12 cellular contexts compared by ENCODE assay signal in the genomic region with DNA sequence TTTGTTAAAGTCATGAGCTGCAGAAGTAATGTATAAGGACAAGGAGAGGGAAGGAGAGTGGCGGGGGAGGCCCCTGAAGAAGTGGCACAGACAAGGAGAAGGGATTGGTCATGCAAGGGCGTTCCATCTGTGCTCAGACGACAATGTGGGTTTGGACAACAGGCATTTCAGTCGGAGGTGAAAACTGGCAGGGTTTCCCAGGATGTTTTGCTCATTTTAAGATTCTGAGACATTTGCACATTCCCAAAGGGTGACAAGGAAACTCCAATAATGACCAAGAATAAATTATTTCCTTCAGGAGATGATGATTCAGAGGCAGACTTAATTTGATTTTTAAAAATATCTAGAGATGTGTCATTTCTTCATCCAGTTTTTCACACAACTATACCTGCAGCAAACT.
DNase-seq lines count a peak whose midpoint lies in the region; ATAC-seq, FAIRE-seq and TF ChIP-seq lines count a peak whose summit lies in the region.
"Had no signal": no experiment of that assay in that cellular context is flagged by ENCODE, and none has a peak within 500 bp of the region (broad histone marks: within the 10 kb centered on the region; RNA-seq: fewer than 3 reads in every experiment).

No MANE protein-coding gene starts in this region.

- TF ChIP-seq POLR2A in H54 (IDR thresholded peaks at IDR 0.05; ENCODE audit: low read depth, low read length): no peak

- H3K4me3 ChIP-seq in astrocyte of the cerebellum (ENCODE audit: low read depth, low read length): no peak overlapping the region
- no peak overlapping the region for H3K4me3 ChIP-seq in kidney epithelial cell (ENCODE audit: low read depth, low read length)
- H3K4me3 ChIP-seq: BLaER1 had no signal

- in situ Hi-C loops in astrocyte of the cerebellum (cut with HindIII; ENCODE audit: low sequenced_read_pairs): no loop called here

- intact Hi-C loops in Right ventricle myocardium inferior (cut with DNase I): loop anchor here (5.0 kb wide), 1 partner anchor 49 kb away; no protein-coding TSS in a partner anchor

- FAIRE-seq in H54 (lab: Jason Lieb, UNC): peak; percentile 64

- H3K36me3 ChIP-seq in kidney epithelial cell (ENCODE audit: control insufficient read depth, insufficient read depth, low read length): peaks cover 2% of the 10 kb centered on the region

- DNase-seq in AG08395 (ENCODE audit: low spot score) (peak; percentile 67), H54 (ENCODE audit: insufficient read length, low spot score) (no peak), astrocyte of the cerebellum (ENCODE audit: low read depth) (peak; percentile 36), kidney epithelial cell (ENCODE audit: low read depth) (peak; percentile 43), Right ventricle myocardium inferior (ENCODE audit: missing footprints) (no peak), HuH-7 (ENCODE audit: low spot score) (no peak)
- DNase-seq: amniotic stem cell, OCI-M1 had no signal

- TF ChIP-seq CTCF in astrocyte of the cerebellum (IDR thresholded peaks at IDR 0.05; ENCODE audit: low read depth, low read length, missing control alignments) (no peak), kidney epithelial cell (IDR thresholded peaks at IDR 0.05; ENCODE audit: insufficient read depth, low read length, poor library complexity, severe bottlenecking) (no peak)

- H3K27me3 ChIP-seq in kidney epithelial cell (ENCODE audit: control insufficient read depth, insufficient read depth, low read length): no peaks in the 10 kb centered on the region
- H3K27me3 ChIP-seq: BLaER1 had no signal

- ATAC-seq in Right ventricle myocardium inferior (no peak), GM19467 (IDR thresholded peaks at IDR 0.05; ENCODE audit: unreplicated experiment) (no peak), HG02973 (IDR thresholded peaks at IDR 0.05; ENCODE audit: unreplicated experiment) (no peak)
- ATAC-seq: stimulated activated memory B cell treated with anti-CD40 and anti-IgM and Interleukin-4, amounts not matched to agents 10 μg/mL and 1 μg/mL and 100 μg/mL, for 72 hours had no signal

Comparison
In these comparisons a context has a peak if more than half of its experiments do, and no peak if none do; other contexts are left out.
1. DNase-seq: peak in AG08395 (single experiment), astrocyte of the cerebellum (single experiment) and kidney epithelial cell (single experiment); none in H54 (single experiment), Right ventricle myocardium inferior (single experiment) and HuH-7 (single experiment).